10 cellular contexts compared by ENCODE assay signal in the genomic region with DNA sequence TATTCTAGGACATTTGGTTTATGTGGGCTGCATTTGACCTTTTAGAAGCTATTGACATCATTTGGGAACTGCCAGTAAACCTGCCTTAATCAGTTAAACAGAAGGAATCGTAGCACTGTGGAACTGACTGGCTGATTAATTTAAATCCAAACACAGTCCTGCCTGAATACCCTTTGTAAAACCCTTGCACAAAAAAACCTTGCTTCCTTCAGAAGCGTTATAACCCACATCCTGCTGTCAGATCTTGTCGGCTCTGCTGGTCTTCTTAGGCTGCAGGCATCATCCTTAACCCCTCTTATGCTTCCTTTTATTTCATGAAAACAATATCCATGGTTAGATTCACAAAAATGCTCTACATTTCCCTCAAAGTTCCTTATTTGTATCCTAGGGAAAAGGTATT. TPM values are rescaled to one million over a fixed set of nuclear protein-coding genes. Genes with fewer than 3 reads are reported as not detected.
DNase-seq lines count a peak whose midpoint lies in the region; ATAC-seq and TF ChIP-seq lines count a peak whose summit lies in the region.
"Had no signal": no experiment of that assay in that cellular context is flagged by ENCODE, and none has a peak within 500 bp of the region (broad histone marks: within the 10 kb centered on the region; RNA-seq: fewer than 3 reads in every experiment).

No MANE protein-coding gene starts in this region.

- H3K36me3 ChIP-seq in parathyroid adenoma (ENCODE audit: control insufficient read depth, insufficient read depth, low read length) = no peaks in the 10 kb centered on the region
- H3K36me3 ChIP-seq in tibial artery = no peaks in the 10 kb centered on the region

- H3K4me1 ChIP-seq in parathyroid adenoma (peaks cover 29% of the 10 kb centered on the region), tibial artery (peaks cover 0 to 53% (median 11%) of the 10 kb centered on the region in 4 donors)

- peaks cover 22% of the 10 kb centered on the region for H3K4me1 Mint-ChIP-seq in activated CD8-positive, alpha-beta memory T cell treated with anti-CD3 and anti-CD28 coated beads, Interleukin-2, amount 10 ng/mL, durations not matched to agents 7 days and 5 days
- H3K4me1 Mint-ChIP-seq in activated CD8-positive, alpha-beta T cell treated with anti-CD3 and anti-CD28 coated beads for 36 hours (ENCODE audit: low read depth) = peaks cover 34% of the 10 kb centered on the region

- peak overlapping the region; percentile 14 for H2AFZ ChIP-seq in parathyroid adenoma

- H3K4me3 ChIP-seq in parathyroid adenoma (ENCODE audit: low read depth, low read length) (no peak overlapping the region), tibial artery (no peak overlapping the region)

- peaks cover 4% of the 10 kb centered on the region for H3K36me3 Mint-ChIP-seq in activated CD8-positive, alpha-beta memory T cell treated with anti-CD3 and anti-CD28 coated beads, Interleukin-2, amount 10 ng/mL, durations not matched to agents 7 days and 5 days
- H3K36me3 Mint-ChIP-seq in activated CD8-positive, alpha-beta T cell treated with anti-CD3 and anti-CD28 coated beads for 36 hours (ENCODE audit: low read depth) = peaks cover 6% of the 10 kb centered on the region

- intact Hi-C loops in activated CD8-positive, alpha-beta T cell treated with anti-CD3 and anti-CD28 coated beads for 36 hours (cut with micrococcal nuclease) = no loop called here
- intact Hi-C loops in tibial artery (cut with DNase I; ENCODE audit: low total_unique reads) = no loop called here

- no peak for TF ChIP-seq CTCF in activated CD8-positive, alpha-beta T cell treated with anti-CD3 and anti-CD28 coated beads for 36 hours (IDR thresholded peaks at IDR 0.05)
- TF ChIP-seq CTCF in parathyroid adenoma (IDR thresholded peaks at IDR 0.05) (no peak), GM20000 (IDR thresholded peaks at IDR 0.05; ENCODE audit: extremely low read depth, missing control alignments) (no peak), tibial artery (IDR thresholded peaks at IDR 0.05) (no peak)

- POLR2A ChIA-PET in activated CD8-positive, alpha-beta T cell treated with anti-CD3 and anti-CD28 coated beads for 36 hours (lab: Charles Lee) = interaction anchor here (1.2 to 1.3 kb wide), 2 partner anchors 10 to 12 kb away, joined by 4 to 6 read pairs; no protein-coding TSS in a partner anchor

- no peak overlapping the region for H3K9ac ChIP-seq in parathyroid adenoma

- CTCF ChIA-PET in activated CD8-positive, alpha-beta memory T cell treated with anti-CD3 and anti-CD28 coated beads, Interleukin-2, amount 10 ng/mL, durations not matched to agents 7 days and 5 days (lab: Charles Lee) = interaction anchor here (0.7 to 1.2 kb wide), 3 partner anchors 57 to 325 kb away, joined by 3 to 4 read pairs (median 3); no protein-coding TSS in a partner anchor
- CTCF ChIA-PET in activated CD8-positive, alpha-beta T cell treated with anti-CD3 and anti-CD28 coated beads for 36 hours (lab: Charles Lee) = interaction anchor here (1.4 kb wide), 1 partner anchor 12 kb away, joined by 4 read pairs; no protein-coding TSS in a partner anchor

- DNase-seq in activated CD8-positive, alpha-beta memory T cell treated with anti-CD3 and anti-CD28 coated beads, Interleukin-2, amount 10 ng/mL, durations not matched to agents 7 days and 5 days = peak; percentile 54
- DNase-seq in activated CD8-positive, alpha-beta memory T cell treated with anti-CD3 and anti-CD28 coated beads for 24 hours = no peak
- peak; percentile 38 for DNase-seq in activated CD8-positive, alpha-beta T cell treated with anti-CD3 and anti-CD28 coated beads for 36 hours
- DNase-seq in GM20000 (ENCODE audit: low spot score) = no peak
- no peak for DNase-seq in tibial artery
- DNase-seq in Ammon's horn (ENCODE audit: low spot score) = no peak
- DNase-seq: NCI-H187, posterior cingulate gyrus had no signal

- H3K79me2 ChIP-seq in parathyroid adenoma = no peaks in the 10 kb centered on the region

- peak overlapping the region; percentile 15 for H3K27ac Mint-ChIP-seq in activated CD8-positive, alpha-beta memory T cell treated with anti-CD3 and anti-CD28 coated beads, Interleukin-2, amount 10 ng/mL, durations not matched to agents 7 days and 5 days
- no peak overlapping the region for H3K27ac Mint-ChIP-seq in activated CD8-positive, alpha-beta T cell treated with anti-CD3 and anti-CD28 coated beads for 36 hours

- no peaks in the 10 kb centered on the region for H3K9me3 Mint-ChIP-seq in activated CD8-positive, alpha-beta memory T cell treated with anti-CD3 and anti-CD28 coated beads, Interleukin-2, amount 10 ng/mL, durations not matched to agents 7 days and 5 days (ENCODE audit: low read depth)
- H3K9me3 Mint-ChIP-seq in activated CD8-positive, alpha-beta T cell treated with anti-CD3 and anti-CD28 coated beads for 36 hours = no peaks in the 10 kb centered on the region

- H3K27me3 Mint-ChIP-seq in activated CD8-positive, alpha-beta memory T cell treated with anti-CD3 and anti-CD28 coated beads, Interleukin-2, amount 10 ng/mL, durations not matched to agents 7 days and 5 days = no peaks in the 10 kb centered on the region
- no peaks in the 10 kb centered on the region for H3K27me3 Mint-ChIP-seq in activated CD8-positive, alpha-beta T cell treated with anti-CD3 and anti-CD28 coated beads for 36 hours

- H3K4me2 ChIP-seq in parathyroid adenoma (ENCODE audit: low read length) = no peak overlapping the region

- H3K27me3 ChIP-seq in parathyroid adenoma (ENCODE audit: control insufficient read depth, insufficient read depth, low read length) (no peaks in the 10 kb centered on the region), tibial artery (no peaks in the 10 kb centered on the region)

- ATAC-seq in activated CD8-positive, alpha-beta memory T cell treated with anti-CD3 and anti-CD28 coated beads, Interleukin-2, amount 10 ng/mL, durations not matched to agents 7 days and 5 days = peak; percentile 94
- peak; percentile 68 for ATAC-seq in HG03135 (IDR thresholded peaks at IDR 0.05; ENCODE audit: unreplicated experiment)
- ATAC-seq in activated CD8-positive, alpha-beta T cell treated with anti-CD3 and anti-CD28 coated beads for 36 hours = peak; percentile 94

- H3K9me3 ChIP-seq in parathyroid adenoma (ENCODE audit: control insufficient read depth, low read length) = no peaks in the 10 kb centered on the region
- H3K9me3 ChIP-seq in tibial artery = no peaks in the 10 kb centered on the region

- H3K4me3 Mint-ChIP-seq in activated CD8-positive, alpha-beta memory T cell treated with anti-CD3 and anti-CD28 coated beads, Interleukin-2, amount 10 ng/mL, durations not matched to agents 7 days and 5 days = no peak overlapping the region
- no peak overlapping the region for H3K4me3 Mint-ChIP-seq in activated CD8-positive, alpha-beta T cell treated with anti-CD3 and anti-CD28 coated beads for 36 hours

- H3K27ac ChIP-seq in parathyroid adenoma (peak overlapping the region; percentile 48), tibial artery (no peak overlapping the region)

RNA-seq across cellular contexts. Expression of gene PAM, which starts 46.3 kb away (rescaled TPM):
- total RNA-seq in activated CD8-positive, alpha-beta memory T cell treated with anti-CD3 and anti-CD28 coated beads, Interleukin-2, amount 10 ng/mL, durations not matched to agents 7 days and 5 days = 10 to 100 TPM; 29.7 to 31.5 TPM
- 10 to 100 TPM; 63.4 to 65.8 TPM for total RNA-seq in activated CD8-positive, alpha-beta T cell treated with anti-CD3 and anti-CD28 coated beads for 36 hours

Comparison
In these comparisons a context has a peak if more than half of its experiments do, and no peak if none do; other contexts are left out.
1. DNase-seq: peak in activated CD8-positive, alpha-beta memory T cell treated with anti-CD3 and anti-CD28 coated beads, Interleukin-2, amount 10 ng/mL, durations not matched to agents 7 days and 5 days (single experiment) and activated CD8-positive, alpha-beta T cell treated with anti-CD3 and anti-CD28 coated beads for 36 hours (single experiment); none in activated CD8-positive, alpha-beta memory T cell treated with anti-CD3 and anti-CD28 coated beads for 24 hours (single experiment), GM20000 (single experiment), tibial artery (0 of 2) and Ammon's horn (single experiment).
2. Peak in every context shown above with its lines, with median percentiles within 50 percentile points of each other: ATAC-seq.